Comparison of ENCODE assay signal across 1 cellular context in genomic region chr15:34079904-34080303, GRCh38.
TF ChIP-seq lines count a peak whose summit lies in the region.

No MANE protein-coding gene starts in this region.

TF ChIP-seq in K562, 482 proteins besides CTCF, POLR2A, EP300 and RAD21 (continued from another document and continues in another):
- TF ChIP-seq CREB5 (CRISPR knock-in tag; IDR thresholded peaks at IDR 0.05) (no peak), KDM1A (IDR thresholded peaks at IDR 0.05) (no peak), CUX1 (CRISPR knock-in tag; IDR thresholded peaks at IDR 0.05) (no peak), RNF219 (CRISPR knock-in tag; IDR thresholded peaks at IDR 0.05) (no peak), NFXL1 (CRISPR knock-in tag; IDR thresholded peaks at IDR 0.05) (no peak), ZNF174 (CRISPR knock-in tag; IDR thresholded peaks at IDR 0.05) (no peak), CBX2 (IDR thresholded peaks at IDR 0.05; ENCODE audit: insufficient read depth, low read length, poor library complexity, severe bottlenecking) (no peak), CREM (IDR thresholded peaks at IDR 0.05; ENCODE audit: low read depth) (no peak), TCF7L2 (IDR thresholded peaks at IDR 0.05; ENCODE audit: low read depth, low read length) (no peak), MAFG (tag; conservative IDR thresholded peaks at IDR 0.05) (no peak), CC2D1A (IDR thresholded peaks at IDR 0.05) (no peak; the same call in 1 of the 2 replicates), NCOR1 (IDR thresholded peaks at IDR 0.05) (peak; percentile 42; the same call in 1 of the 2 replicates), GATAD2A (IDR thresholded peaks at IDR 0.05) (0 out of 2 replicates have a peak, but pooled peaks have one; percentile 59), ZNF584 (CRISPR knock-in tag; IDR thresholded peaks at IDR 0.05; ENCODE audit: low read depth) (no peak), FOXP1 (CRISPR knock-in tag; IDR thresholded peaks at IDR 0.05) (no peak), MCM3 (IDR thresholded peaks at IDR 0.05) (no peak), PKNOX1 (IDR thresholded peaks at IDR 0.05) (peak; percentile 77), TAL1 (IDR thresholded peaks at IDR 0.05) (peak; percentile 48), ZBED1 (IDR thresholded peaks at IDR 0.05) (no peak), ELK1 (CRISPR knock-in tag; IDR thresholded peaks at IDR 0.05) (no peak), RBM39 (optimal IDR thresholded peaks at IDR 0.05; ENCODE audit: low read depth, low read length) (no peak), SMARCA5 (IDR thresholded peaks at IDR 0.05) (no peak), TAF15 (IDR thresholded peaks at IDR 0.05; ENCODE audit: low read depth, low read length) (no peak), STAT5A (IDR thresholded peaks at IDR 0.05; ENCODE audit: borderline replicate concordance, low read length) (peak; percentile 30; the same call in 1 of the 2 replicates), SRSF1 (IDR thresholded peaks at IDR 0.05; ENCODE audit: low read depth, low read length) (no peak), BRD4 (IDR thresholded peaks at IDR 0.05) (no peak), CBFA2T2 (conservative IDR thresholded peaks at IDR 0.05) (peak; percentile 61), GTF2B (IDR thresholded peaks at IDR 0.05; ENCODE audit: extremely low read depth, insufficient read length) (no peak), PCBP2 (IDR thresholded peaks at IDR 0.05; ENCODE audit: low read depth, low read length, poor library complexity, severe bottlenecking) (no peak), HSF4 (CRISPR knock-in tag; IDR thresholded peaks at IDR 0.05; ENCODE audit: borderline replicate concordance) (no peak), ZBTB5 (IDR thresholded peaks at IDR 0.05) (no peak), ZNF311 (CRISPR knock-in tag; IDR thresholded peaks at IDR 0.05) (no peak), HDAC2 (IDR thresholded peaks at IDR 0.05) (0 out of 2 replicates have a peak, but pooled peaks have one; percentile 41), CBFA2T3 (IDR thresholded peaks at IDR 0.05) (peak; percentile 75), THRAP3 (IDR thresholded peaks at IDR 0.05; ENCODE audit: borderline replicate concordance) (no peak), HLTF (IDR thresholded peaks at IDR 0.05) (0 out of 2 replicates have a peak, but pooled peaks have one; percentile 40), CTBP1 (IDR thresholded peaks at IDR 0.05; ENCODE audit: borderline replicate concordance) (peak; percentile 63; the same call in 1 of the 2 replicates), SMARCE1 (IDR thresholded peaks at IDR 0.05) (peak; percentile 81; the same call in 1 of the 2 replicates), BCOR (IDR thresholded peaks at IDR 0.05) (0 out of 2 replicates have a peak, but pooled peaks have one; percentile 6), HDAC1 (IDR thresholded peaks at IDR 0.05) (0 out of 4 replicates have a peak, but pooled peaks of 1 of the 2 experiments have one; percentile 33), GATAD2B (IDR thresholded peaks at IDR 0.05; ENCODE audit: borderline replicate concordance) (no peak; the same call in 1 of the 2 replicates), ZNF124 (CRISPR knock-in tag; IDR thresholded peaks at IDR 0.05) (no peak), BDP1 (IDR thresholded peaks at IDR 0.05; ENCODE audit: insufficient read depth, insufficient read length) (no peak), FOSL1 (tag; conservative IDR thresholded peaks at IDR 0.05) (peak; percentile 12; the same call in 1 of the 2 replicates), GTF2E2 (tag; IDR thresholded peaks at IDR 0.05) (no peak), DEAF1 (CRISPR knock-in tag; IDR thresholded peaks at IDR 0.05) (no peak), CSDE1 (IDR thresholded peaks at IDR 0.05) (no peak), SMARCA4 (IDR thresholded peaks at IDR 0.05) (peak; percentile 83), MEIS2 (IDR thresholded peaks at IDR 0.05; ENCODE audit: partially characterized antibody) (peak; percentile 75), RHOXF2B (CRISPR knock-in tag; conservative IDR thresholded peaks at IDR 0.05) (no peak), GTF3C2 (IDR thresholded peaks at IDR 0.05; ENCODE audit: borderline replicate concordance, extremely low read depth, insufficient read length) (no peak), DPF2 (IDR thresholded peaks at IDR 0.05) (peak; percentile 76; the same call in 1 of the 2 replicates)
